In genomic region chrX:154380153-154380552, GRCh38 we compare ENCODE assay signal across 8 cellular contexts. TPM values are rescaled to one million over a fixed set of nuclear protein-coding genes. Genes with fewer than 3 reads are reported as not detected.
DNase-seq lines count a peak whose midpoint lies in the region; ATAC-seq and TF ChIP-seq lines count a peak whose summit lies in the region.

No MANE protein-coding gene starts in this region.

- peak overlapping the region; percentile 64 to 71 for H3K4me3 ChIP-seq in cardiac fibroblast (replicated peaks in 1 of 2; ENCODE audit: low read depth in 2 of 2, low read length in 2 of 2)

- TF ChIP-seq CTCF in cardiac fibroblast (IDR thresholded peaks at IDR 0.05; ENCODE audit: low read depth, low read length) (no peak), mesothelial cell of epicardium (IDR thresholded peaks at IDR 0.05; ENCODE audit: unreplicated experiment) (no peak)

- H3K27me3 Mint-ChIP-seq in stimulated activated naive CD8-positive, alpha-beta T cell treated with anti-CD3 and anti-CD28 coated beads, Interleukin-15, Interleukin-2, amounts not matched to agents 100 ng/mL and 50 ng/mL, for 24 hours: no peaks in the 10 kb centered on the region
- no peaks in the 10 kb centered on the region for H3K27me3 Mint-ChIP-seq in mesothelial cell of epicardium (ENCODE audit: low read depth)

- H3K27ac Mint-ChIP-seq in stimulated activated naive CD8-positive, alpha-beta T cell treated with anti-CD3 and anti-CD28 coated beads, Interleukin-15, Interleukin-2, amounts not matched to agents 100 ng/mL and 50 ng/mL, for 24 hours: peak overlapping the region; percentile 90
- H3K27ac Mint-ChIP-seq in mesothelial cell of epicardium: peak overlapping the region; percentile 94

- no peaks in the 10 kb centered on the region for H3K9me3 Mint-ChIP-seq in stimulated activated naive CD8-positive, alpha-beta T cell treated with anti-CD3 and anti-CD28 coated beads, Interleukin-15, Interleukin-2, amounts not matched to agents 100 ng/mL and 50 ng/mL, for 24 hours
- no peaks in the 10 kb centered on the region for H3K9me3 Mint-ChIP-seq in mesothelial cell of epicardium

- peak overlapping the region; percentile 92 for H3K4me3 Mint-ChIP-seq in stimulated activated naive CD8-positive, alpha-beta T cell treated with anti-CD3 and anti-CD28 coated beads, Interleukin-15, Interleukin-2, amounts not matched to agents 100 ng/mL and 50 ng/mL, for 24 hours
- peak overlapping the region; percentile 80 for H3K4me3 Mint-ChIP-seq in mesothelial cell of epicardium

- DNase-seq in stimulated activated naive CD8-positive, alpha-beta T cell treated with anti-CD3 and anti-CD28 coated beads, Interleukin-15, Interleukin-2, amounts not matched to agents 100 U/mL and 50 U/mL, for 24 hours: no peak
- no peak for DNase-seq in cardiac fibroblast (ENCODE audit: low read depth in 2 of 2)
- no peak for DNase-seq in mesothelial cell of epicardium (ENCODE audit: low spot score in 2 of 2, unreplicated experiment in 2 of 2)
- DNase-seq in HT-29 (ENCODE audit: low spot score): no peak
- DNase-seq in NCI-H510A (lab: John Stamatoyannopoulos, UW): no peak
- no peak for DNase-seq in NCI-H187 treated with DMSO at 0.1 percent for 48 hours (lab: John Stamatoyannopoulos, UW)

- ATAC-seq in stimulated activated naive CD8-positive, alpha-beta T cell treated with anti-CD3 and anti-CD28 coated beads, Interleukin-15, Interleukin-2, amounts not matched to agents 100 U/mL and 50 U/mL, for 24 hours: no peak
- ATAC-seq in HG03196 (IDR thresholded peaks at IDR 0.05; ENCODE audit: unreplicated experiment): no peak

- H3K36me3 Mint-ChIP-seq in stimulated activated naive CD8-positive, alpha-beta T cell treated with anti-CD3 and anti-CD28 coated beads, Interleukin-15, Interleukin-2, amounts not matched to agents 100 ng/mL and 50 ng/mL, for 24 hours (ENCODE audit: low read depth): peaks cover 14% of the 10 kb centered on the region
- peaks cover 2% of the 10 kb centered on the region for H3K36me3 Mint-ChIP-seq in mesothelial cell of epicardium

- peaks cover 23% of the 10 kb centered on the region for H3K4me1 Mint-ChIP-seq in stimulated activated naive CD8-positive, alpha-beta T cell treated with anti-CD3 and anti-CD28 coated beads, Interleukin-15, Interleukin-2, amounts not matched to agents 100 ng/mL and 50 ng/mL, for 24 hours (ENCODE audit: low read depth)
- H3K4me1 Mint-ChIP-seq in mesothelial cell of epicardium: peaks cover 26% of the 10 kb centered on the region

RNA-seq across cellular contexts. Expression of gene EMD, which starts 1.1 kb away (rescaled TPM):
- total RNA-seq in mesothelial cell of epicardium: 71.4 to 76.3 TPM (median 71.9 TPM) in 3 replicates
- total RNA-seq in HT-29 (2014; rRNA removed; shearing (Covaris generic)): 70.5 and 87.0 TPM in 2 replicates

RNA-seq across cellular contexts. Expression of gene FLNA, which starts 5.7 kb away (rescaled TPM):
- total RNA-seq in mesothelial cell of epicardium: 1,336 to 1,412 TPM (median 1,356 TPM) in 3 replicates
- 482 and 516 TPM in 2 replicates for total RNA-seq in HT-29 (2014; rRNA removed; shearing (Covaris generic))

RNA-seq across cellular contexts. Expression of gene RPL10, which starts 18.0 kb away (rescaled TPM):
- 2,969 to 3,108 TPM (median 3,066 TPM) in 3 replicates for total RNA-seq in mesothelial cell of epicardium
- total RNA-seq in HT-29 (2014; rRNA removed; shearing (Covaris generic)): 4,676 and 4,679 TPM in 2 replicates

RNA-seq across cellular contexts. Expression of gene DNASE1L1, which starts 28.9 kb away (rescaled TPM):
- 18.5 to 19.4 TPM (median 18.6 TPM) in 3 replicates for total RNA-seq in mesothelial cell of epicardium
- 114 and 118 TPM in 2 replicates for total RNA-seq in HT-29 (2014; rRNA removed; shearing (Covaris generic))

RNA-seq across cellular contexts. Expression of gene TAFAZZIN, which starts 31.2 kb away (rescaled TPM):
- 36.7 to 40.8 TPM (median 40.3 TPM) in 3 replicates for total RNA-seq in mesothelial cell of epicardium
- 60.3 and 80.6 TPM in 2 replicates for total RNA-seq in HT-29 (2014; rRNA removed; shearing (Covaris generic))
